In genomic region chr5:131384616-131385214, GRCh38 we compare ENCODE assay signal across 12 cellular contexts.
DNase-seq lines count a peak whose midpoint lies in the region; ATAC-seq and TF ChIP-seq lines count a peak whose summit lies in the region.
"Had no signal": no experiment of that assay in that cellular context is flagged by ENCODE, and none has a peak within 500 bp of the region (broad histone marks: within the 10 kb centered on the region; RNA-seq: fewer than 3 reads in every experiment).

No MANE protein-coding gene starts in this region.

- H3K36me3 Mint-ChIP-seq in memory B cell = peaks cover 19% of the 10 kb centered on the region

- TF ChIP-seq CTCF in GM10248 (IDR thresholded peaks at IDR 0.05; ENCODE audit: control extremely low read depth, extremely low read depth, low read depth, missing control alignments) = no peak

- no peak overlapping the region for H3K4me3 Mint-ChIP-seq in memory B cell
- peak overlapping the region; percentile 64 to 65 for H3K4me3 Mint-ChIP-seq in stimulated activated naive CD8-positive, alpha-beta T cell treated with anti-CD3 and anti-CD28 coated beads, Interleukin-15, amount 100 ng/mL, for 72 hours
- H3K4me3 Mint-ChIP-seq: dendritic cell treated with granulocyte-macrophage colony-stimulating factor and Interleukin-4, amounts not matched to agents 40 ng/mL and 50 ng/mL, for 4 days had no signal

- peaks cover 26% of the 10 kb centered on the region for H3K4me1 Mint-ChIP-seq in memory B cell
- H3K4me1 Mint-ChIP-seq in stimulated activated naive CD8-positive, alpha-beta T cell treated with anti-CD3 and anti-CD28 coated beads, Interleukin-15, amount 100 ng/mL, for 72 hours = peaks cover 100% of the 10 kb centered on the region

- CTCF ChIA-PET in GM10248 (lab: Yijun Ruan, JAX) = interaction anchor here (0.7 to 3.9 kb wide), 8 partner anchors 9 to 679 kb away, joined by 3 to 16 read pairs (median 3); no protein-coding TSS in a partner anchor

- no peaks in the 10 kb centered on the region for H3K27me3 Mint-ChIP-seq in memory B cell
- no peaks in the 10 kb centered on the region for H3K27me3 Mint-ChIP-seq in stimulated activated naive CD8-positive, alpha-beta T cell treated with anti-CD3 and anti-CD28 coated beads, Interleukin-15, amount 100 ng/mL, for 72 hours
- H3K27me3 Mint-ChIP-seq: dendritic cell treated with granulocyte-macrophage colony-stimulating factor and Interleukin-4, amounts not matched to agents 40 ng/mL and 50 ng/mL, for 4 days had no signal

- POLR2A ChIA-PET in GM10248 (lab: Yijun Ruan, JAX) = no interaction called here

- ATAC-seq in memory B cell (ENCODE audit: low read depth) = no peak
- ATAC-seq in stimulated activated naive CD8-positive, alpha-beta T cell treated with anti-CD3 and anti-CD28 coated beads, Interleukin-15, amount 100 ng/mL, for 72 hours = peak; percentile 58
- ATAC-seq in HG03280 (IDR thresholded peaks at IDR 0.05; ENCODE audit: unreplicated experiment) = no peak

- H3K27ac Mint-ChIP-seq in memory B cell = peak overlapping the region; percentile 87
- H3K27ac Mint-ChIP-seq in stimulated activated naive CD8-positive, alpha-beta T cell treated with anti-CD3 and anti-CD28 coated beads, Interleukin-15, amount 100 ng/mL, for 72 hours = peak overlapping the region in 1 of 2 donors; percentile 95
- H3K27ac Mint-ChIP-seq: dendritic cell treated with granulocyte-macrophage colony-stimulating factor and Interleukin-4, amounts not matched to agents 40 ng/mL and 50 ng/mL, for 4 days had no signal

- peak; percentile 35 for DNase-seq in stimulated activated CD4-positive, alpha-beta T cell treated with anti-CD3 and anti-CD28 coated beads, Interleukin-12 subunit alpha, Interleukin-12 subunit beta, amount 100 ng/mL, for 4 hours
- no peak for DNase-seq in stimulated activated CD4-positive, alpha-beta T cell treated with anti-CD3 and anti-CD28 coated beads, Interleukin-2, amount 100 ng/mL, for 48 hours
- peak; percentile 40 for DNase-seq in activated T-helper 9 cell treated with anti-CD3 and anti-CD28 coated beads, Interleukin-2, amount 50 U/mL, for 16 hours (ENCODE audit: low read depth)
- DNase-seq in memory B cell (ENCODE audit: low spot score in 2 of 2) = no peak
- no peak for DNase-seq in stimulated activated naive CD8-positive, alpha-beta T cell treated with anti-CD3 and anti-CD28 coated beads, Interleukin-15, amount 100 ng/mL, for 72 hours
- no peak for DNase-seq in NAMALWA (ENCODE audit: low spot score)
- DNase-seq in GM10248 (ENCODE audit: extremely low spot score) = no peak
- DNase-seq: H7, NCI-H1092 treated with DMSO at 0.1 percent for 48 hours, NCI-H510A had no signal

- no peaks in the 10 kb centered on the region for H3K9me3 Mint-ChIP-seq in memory B cell
- H3K9me3 Mint-ChIP-seq in stimulated activated naive CD8-positive, alpha-beta T cell treated with anti-CD3 and anti-CD28 coated beads, Interleukin-15, amount 100 ng/mL, for 72 hours = no peaks in the 10 kb centered on the region
- H3K9me3 Mint-ChIP-seq: dendritic cell treated with granulocyte-macrophage colony-stimulating factor and Interleukin-4, amounts not matched to agents 40 ng/mL and 50 ng/mL, for 4 days had no signal

Comparison
In these comparisons a context has a peak if more than half of its experiments do, and no peak if none do; other contexts are left out.
1. DNase-seq: peak in stimulated activated CD4-positive, alpha-beta T cell treated with anti-CD3 and anti-CD28 coated beads, Interleukin-12 subunit alpha, Interleukin-12 subunit beta, amount 100 ng/mL, for 4 hours (single experiment) and activated T-helper 9 cell treated with anti-CD3 and anti-CD28 coated beads, Interleukin-2, amount 50 U/mL, for 16 hours (single experiment); none in stimulated activated CD4-positive, alpha-beta T cell treated with anti-CD3 and anti-CD28 coated beads, Interleukin-2, amount 100 ng/mL, for 48 hours (0 of 2), memory B cell (0 of 2), stimulated activated naive CD8-positive, alpha-beta T cell treated with anti-CD3 and anti-CD28 coated beads, Interleukin-15, amount 100 ng/mL, for 72 hours (0 of 2), NAMALWA (single experiment) and GM10248 (single experiment).